Comparison of ENCODE assay signal across 12 cellular contexts in the genomic region with DNA sequence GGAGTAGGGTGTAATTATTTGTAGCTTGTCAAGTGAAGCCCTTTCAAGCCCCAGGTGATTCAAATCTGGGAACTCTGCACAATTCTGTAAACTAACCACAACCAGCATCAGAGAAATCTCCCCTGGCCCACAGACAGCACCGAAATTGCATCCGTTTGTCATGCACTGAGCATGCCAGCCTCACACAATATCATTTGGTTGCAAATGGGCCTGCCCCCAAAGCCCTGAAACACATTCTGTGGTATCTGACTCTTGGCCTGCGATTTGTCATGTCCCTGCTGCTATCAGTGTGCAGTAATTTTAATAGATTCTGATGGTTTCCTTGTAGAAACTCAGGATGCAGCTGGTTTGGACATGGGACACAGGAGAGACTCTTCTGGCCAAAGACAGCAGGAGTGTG. TPM values are rescaled to one million over a fixed set of nuclear protein-coding genes. Genes with fewer than 3 reads are reported as not detected.
A peak's percentile ranks its signal among the peaks of the same experiment; 100 is the strongest.
DNase-seq lines count a peak whose midpoint lies in the region; ATAC-seq lines count a peak whose summit lies in the region.
"Had no signal": no experiment of that assay in that cellular context is flagged by ENCODE, and none has a peak within 500 bp of the region (broad histone marks: within the 10 kb centered on the region; RNA-seq: fewer than 3 reads in every experiment).

No MANE protein-coding gene starts in this region.

- peaks cover 23% of the 10 kb centered on the region for H3K27me3 Mint-ChIP-seq in activated T-cell treated with anti-CD3 and anti-CD28 coated beads, Interleukin-2, amount 50 U/mL, for 72 hours (ENCODE audit: low read depth)
- H3K27me3 Mint-ChIP-seq in activated T-cell treated with anti-CD3 and anti-CD28 coated beads, Interleukin-2, amount 50 U/mL, for 24 hours, result no peaks in the 10 kb centered on the region
- H3K27me3 Mint-ChIP-seq: T-helper 17 cell had no signal

- H3K36me3 Mint-ChIP-seq in activated T-cell treated with anti-CD3 and anti-CD28 coated beads, Interleukin-2, amount 50 U/mL, for 72 hours (ENCODE audit: insufficient read depth in 2 of 2), result no peaks in the 10 kb centered on the region
- no peaks in the 10 kb centered on the region for H3K36me3 Mint-ChIP-seq in activated T-cell treated with anti-CD3 and anti-CD28 coated beads, Interleukin-2, amount 50 U/mL, for 24 hours (ENCODE audit: low read depth)

- no peaks in the 10 kb centered on the region for H3K9me3 Mint-ChIP-seq in activated T-cell treated with anti-CD3 and anti-CD28 coated beads, Interleukin-2, amount 50 U/mL, for 72 hours
- H3K9me3 Mint-ChIP-seq in activated T-cell treated with anti-CD3 and anti-CD28 coated beads, Interleukin-2, amount 50 U/mL, for 24 hours, result no peaks in the 10 kb centered on the region

- H3K4me1 Mint-ChIP-seq in activated T-cell treated with anti-CD3 and anti-CD28 coated beads, Interleukin-2, amount 50 U/mL, for 72 hours (ENCODE audit: low read depth), result peaks cover 12% of the 10 kb centered on the region
- H3K4me1 Mint-ChIP-seq in activated T-cell treated with anti-CD3 and anti-CD28 coated beads, Interleukin-2, amount 50 U/mL, for 24 hours (ENCODE audit: low read depth), result peaks cover 4% of the 10 kb centered on the region

- DNase-seq in activated T-cell treated with anti-CD3 and anti-CD28 coated beads, Interleukin-2, amount 50 U/mL, for 72 hours, result peak; percentile 38 to 52
- no peak for DNase-seq in activated T-cell treated with anti-CD3 and anti-CD28 coated beads, Interleukin-2, amount 50 U/mL, for 24 hours
- DNase-seq in NCI-H2227 (lab: John Stamatoyannopoulos, UW; ENCODE audit: unreplicated experiment) (peak; percentile 9), SKM-1 treated with dmso at 0.1 percent for 144 hours (lab: John Stamatoyannopoulos, UW; ENCODE audit: unreplicated experiment) (no peak), ecto neural progenitor cell (ENCODE audit: low spot score) (no peak), COLO668 (lab: John Stamatoyannopoulos, UW; ENCODE audit: unreplicated experiment) (no peak)
- DNase-seq in stimulated activated CD8-positive, alpha-beta memory T cell treated with anti-CD3 and anti-CD28 coated beads, Interleukin-4, amount 100 ng/mL, for 48 hours, result peak; percentile 27
- DNase-seq: ACHN, DND-41, PC-3, T-helper 17 cell had no signal

- no peak overlapping the region for H3K4me3 Mint-ChIP-seq in activated T-cell treated with anti-CD3 and anti-CD28 coated beads, Interleukin-2, amount 50 U/mL, for 72 hours
- H3K4me3 Mint-ChIP-seq in activated T-cell treated with anti-CD3 and anti-CD28 coated beads, Interleukin-2, amount 50 U/mL, for 24 hours, result no peak overlapping the region
- H3K4me3 Mint-ChIP-seq: T-helper 17 cell had no signal

- no peak overlapping the region for H3K27ac Mint-ChIP-seq in activated T-cell treated with anti-CD3 and anti-CD28 coated beads, Interleukin-2, amount 50 U/mL, for 72 hours
- no peak overlapping the region for H3K27ac Mint-ChIP-seq in activated T-cell treated with anti-CD3 and anti-CD28 coated beads, Interleukin-2, amount 50 U/mL, for 24 hours
- H3K27ac Mint-ChIP-seq: T-helper 17 cell had no signal

- peak; percentile 63 to 81 for ATAC-seq in activated T-cell treated with anti-CD3 and anti-CD28 coated beads, Interleukin-2, amount 50 U/mL, for 72 hours (replicated peaks in 1 of 2)
- ATAC-seq in HG02610 (IDR thresholded peaks at IDR 0.05; ENCODE audit: unreplicated experiment), result peak; percentile 58
- ATAC-seq: PC-3, T-helper 17 cell had no signal

RNA-seq across cellular contexts. Expression of gene SNX24, which starts 35.3 kb away (rescaled TPM):
- 1 to 10 TPM; 3.9 to 8.7 TPM for total RNA-seq in activated T-cell treated with anti-CD3 and anti-CD28 coated beads, Interleukin-2, amount 50 U/mL, for 72 hours

Comparison
In these comparisons a context has a peak if more than half of its experiments do, and no peak if none do; other contexts are left out.
1. DNase-seq: peak in activated T-cell treated with anti-CD3 and anti-CD28 coated beads, Interleukin-2, amount 50 U/mL, for 72 hours (2 of 2), NCI-H2227 (single experiment) and stimulated activated CD8-positive, alpha-beta memory T cell treated with anti-CD3 and anti-CD28 coated beads, Interleukin-4, amount 100 ng/mL, for 48 hours (single experiment); none in activated T-cell treated with anti-CD3 and anti-CD28 coated beads, Interleukin-2, amount 50 U/mL, for 24 hours (single experiment), SKM-1 treated with dmso at 0.1 percent for 144 hours (single experiment), ecto neural progenitor cell (single experiment) and COLO668 (single experiment).